15 cellular contexts compared by ENCODE assay signal in the genomic region with DNA sequence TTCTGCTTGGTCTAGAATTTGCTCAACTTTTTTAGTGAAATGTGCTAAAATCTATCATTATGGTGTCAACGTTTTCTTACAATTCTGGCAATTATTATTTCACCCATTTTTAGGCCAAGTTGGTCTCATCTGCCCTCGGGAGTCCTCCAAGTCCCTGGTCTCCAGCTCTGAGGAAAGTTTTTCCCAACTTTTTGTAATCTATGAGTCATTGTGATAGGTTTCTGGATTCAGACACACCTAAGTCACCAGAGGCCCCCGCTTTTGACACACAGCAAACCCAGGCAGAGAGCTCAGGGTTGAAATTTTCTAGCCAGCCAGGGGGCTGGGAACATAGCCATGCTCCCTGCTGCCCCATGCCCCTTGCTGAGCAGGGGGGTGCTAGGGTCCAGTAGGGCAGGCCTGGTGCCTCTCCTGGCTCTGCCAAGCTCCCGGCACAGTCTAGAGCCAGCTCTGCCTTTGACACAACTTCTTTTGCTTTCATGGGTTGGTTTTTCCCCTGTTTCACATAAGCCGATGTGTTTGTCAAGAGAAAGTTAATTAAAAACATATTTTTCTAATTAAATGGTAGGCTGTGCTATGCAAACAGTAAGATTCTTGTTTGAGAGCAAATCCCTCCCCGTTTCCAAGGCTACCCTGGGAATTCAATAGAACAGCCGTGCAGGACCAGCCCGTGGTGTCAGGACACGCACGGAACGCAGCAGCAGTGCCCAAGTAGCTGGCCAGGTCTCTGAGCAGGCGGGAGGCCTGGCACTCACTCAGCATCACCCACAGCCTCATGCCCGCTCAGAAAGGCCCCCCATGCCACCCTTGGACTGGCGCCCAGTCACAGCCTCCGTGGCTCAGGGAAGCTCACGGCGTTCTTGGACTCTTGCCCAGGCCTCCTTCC. TPM values are rescaled to one million over a fixed set of nuclear protein-coding genes. Genes with fewer than 3 reads are reported as not detected.
DNase-seq lines count a peak whose midpoint lies in the region; ATAC-seq, FAIRE-seq and TF ChIP-seq lines count a peak whose summit lies in the region.
"Had no signal": no experiment of that assay in that cellular context is flagged by ENCODE, and none has a peak within 500 bp of the region (broad histone marks: within the 10 kb centered on the region; RNA-seq: fewer than 3 reads in every experiment).

No MANE protein-coding gene starts in this region.

- peaks cover 63% of the 10 kb centered on the region for H3K27me3 Mint-ChIP-seq in Calu3 (ENCODE audit: unreplicated experiment)

- CTCF ChIA-PET in Calu3 (lab: Charles Lee) = interaction anchor here (0.9 kb wide), 1 partner anchor 11 kb away, joined by 3 read pairs; no protein-coding TSS in a partner anchor
- CTCF ChIA-PET in PC-3 (lab: Charles Lee) = no interaction called here

- no peak for ATAC-seq in PC-3
- ATAC-seq in pancreas = peak; percentile 62 to 88 (median 80)
- ATAC-seq in GM18858 (IDR thresholded peaks at IDR 0.05; ENCODE audit: unreplicated experiment) = no peak
- ATAC-seq: activated T-cell treated with anti-CD3 and anti-CD28 coated beads, Interleukin-2, amount 50 U/mL, for 4 hours; naive thymus-derived CD8-positive, alpha-beta T cell had no signal

- H3F3A ChIP-seq in PC-3 (ENCODE audit: low read length, unreplicated experiment) = no peaks in the 10 kb centered on the region

- DNase-seq in Calu3 = peak; percentile 24
- DNase-seq in PC-3 = peak; percentile 22
- DNase-seq in fibroblast of peridontal ligament (ENCODE audit: extremely low read depth) = peak; percentile 95
- DNase-seq in pancreas = peak in 5 of 6 donors; percentile 68 to 87 (median 72)
- DNase-seq in stimulated activated naive CD4-positive, alpha-beta T cell (lab: John Stamatoyannopoulos, UW) = no peak
- DNase-seq in RKO (ENCODE audit: low spot score) = no peak
- no peak for DNase-seq in lower leg skin (ENCODE audit: low spot score in 2 of 2)
- DNase-seq: activated T-cell treated with anti-CD3 and anti-CD28 coated beads, Interleukin-2, amount 50 U/mL, for 4 hours; Caco-2; cerebellar nuclear complex; naive thymus-derived CD8-positive, alpha-beta T cell; stimulated activated CD4-positive, alpha-beta T cell treated with anti-CD3 and anti-CD28 coated beads, Interleukin-4, amount 100 ng/mL, for 4 hours; transverse colon had no signal

- no peaks in the 10 kb centered on the region for H3K79me2 ChIP-seq in PC-3 (ENCODE audit: low read length)

- intact Hi-C loops in Calu3 (cut with micrococcal nuclease; ENCODE audit: unreplicated experiment) (no loop called here), PC-3 (cut with micrococcal nuclease) (no loop called here), pancreas (cut with DNase I) (no loop called here), lower leg skin (cut with DNase I; ENCODE audit: low total_unique reads) (no loop called here)

- no peak for FAIRE-seq in pancreas (lab: Jason Lieb, UNC)
- FAIRE-seq: TTC549 had no signal

- H3K36me3 Mint-ChIP-seq in Calu3 (ENCODE audit: insufficient read depth, unreplicated experiment) = no peaks in the 10 kb centered on the region

- H3K4me2 ChIP-seq in PC-3 (ENCODE audit: low read length) = peak overlapping the region; percentile 20; the same call in 1 of the 2 replicates

- H3K4me3 ChIP-seq in PC-3 (ENCODE audit: low read length) = no peak overlapping the region
- H3K4me3 ChIP-seq in pancreas = no peak overlapping the region
- H3K4me3 ChIP-seq in lower leg skin (ENCODE audit: low read depth, poor library complexity, severe bottlenecking) = no peak overlapping the region
- H3K4me3 ChIP-seq: transverse colon had no signal

- POLR2A ChIA-PET in PC-3 (lab: Charles Lee; ENCODE audit: unreplicated experiment) = no interaction called here

- no peaks in the 10 kb centered on the region for H4K20me1 ChIP-seq in PC-3 (ENCODE audit: low read length)

- H3K27ac Mint-ChIP-seq in Calu3 (ENCODE audit: unreplicated experiment) = no peak overlapping the region

- no peaks in the 10 kb centered on the region for H3K4me1 Mint-ChIP-seq in Calu3 (ENCODE audit: low read depth, unreplicated experiment)

- no peak overlapping the region for H3K9ac ChIP-seq in PC-3 (ENCODE audit: low read length)

- WGBS in pancreas, 2 donors = 27% methylated on average over 17 of the region's 17 CpGs
- 23 to 29% methylated on average over 17 of the region's 17 CpGs for WGBS in lower leg skin, 2 donors

- H3K9me3 ChIP-seq in PC-3 (ENCODE audit: low read length) = no peaks in the 10 kb centered on the region
- no peaks in the 10 kb centered on the region for H3K9me3 ChIP-seq in pancreas
- H3K9me3 ChIP-seq: Caco-2, transverse colon had no signal

- TF ChIP-seq CTCF in Calu3 (IDR thresholded peaks at IDR 0.05; ENCODE audit: unreplicated experiment) = no peak
- no peak for TF ChIP-seq CTCF in PC-3 (conservative IDR thresholded peaks at IDR 0.05; ENCODE audit: low read depth, low read length)
- no peak for TF ChIP-seq CTCF in pancreas (IDR thresholded peaks at IDR 0.05)
- TF ChIP-seq CTCF in lower leg skin (IDR thresholded peaks at IDR 0.05) = no peak

- no peak overlapping the region for H3K4me3 Mint-ChIP-seq in Calu3 (ENCODE audit: low read depth, unreplicated experiment)
- H3K4me3 Mint-ChIP-seq: activated T-cell treated with anti-CD3 and anti-CD28 coated beads, Interleukin-2, amount 50 U/mL, for 4 hours; naive thymus-derived CD8-positive, alpha-beta T cell had no signal

- H2AFZ ChIP-seq in PC-3 (ENCODE audit: low read length) = no peak overlapping the region

- TF ChIP-seq POLR2A in lower leg skin (IDR thresholded peaks at IDR 0.05) = no peak

- H3K4me1 ChIP-seq in PC-3 (ENCODE audit: insufficient read depth, low read length) (peaks cover 5% of the 10 kb centered on the region), pancreas (no peaks in the 10 kb centered on the region)
- H3K4me1 ChIP-seq: Caco-2, transverse colon had no signal

- H3K36me3 ChIP-seq in PC-3 (ENCODE audit: low read depth, low read length) (no peaks in the 10 kb centered on the region), pancreas (no peaks in the 10 kb centered on the region)
- H3K36me3 ChIP-seq: transverse colon had no signal

- H3K27me3 ChIP-seq in PC-3 (ENCODE audit: low read length) (peaks cover 8% of the 10 kb centered on the region; the same call in 1 of the 2 replicates), pancreas (no peaks in the 10 kb centered on the region)

- H3K9me2 ChIP-seq in PC-3 (replicated peaks; ENCODE audit: low read length) = no peaks in the 10 kb centered on the region

- H3K9me3 Mint-ChIP-seq in Calu3 (ENCODE audit: low read depth, unreplicated experiment) = no peaks in the 10 kb centered on the region

- BruUV-seq in Calu3 (replicated peaks; lab: Mats Ljungman, UMichigan) (no TSS peak), PC-3 (replicated peaks; lab: Mats Ljungman, UMichigan) (no TSS peak)

- H3K27ac ChIP-seq in PC-3 (ENCODE audit: low read length) = no peak overlapping the region
- H3K27ac ChIP-seq in pancreas = peak overlapping the region; percentile 22 to 60 (median 36)
- H3K27ac ChIP-seq: transverse colon had no signal

RNA-seq across cellular contexts. Expression of a gene that starts 25.5 kb away (rescaled TPM):
- total RNA-seq in Calu3 (2022) = 0.76 and 0.86 TPM in 2 replicates
- 0.40 and 0.66 TPM in 2 replicates for total RNA-seq in PC-3 (2014; rRNA removed)
- 10 to 100 TPM in 2 of 6 donors, 1 to 10 TPM in 4; 6.6 to 19.2 (median 9.6) TPM for total RNA-seq in pancreas
- 10 to 100 TPM; 12.9 to 13.2 TPM for polyA plus RNA-seq in pancreas
- total RNA-seq in lower leg skin = 10 to 100 TPM in 3 of 4 donors, 1 to 10 TPM in 1; 9.0 to 18.4 (median 17.1) TPM
- total RNA-seq: Caco-2 had no signal

Comparison
In these comparisons a context has a peak if more than half of its experiments do, and no peak if none do; other contexts are left out.
1. DNase-seq: peak in Calu3 (single experiment), PC-3 (single experiment), fibroblast of peridontal ligament (single experiment) and pancreas (5 of 6); none in stimulated activated naive CD4-positive, alpha-beta T cell (0 of 6), RKO (single experiment) and lower leg skin (0 of 2).
2. ATAC-seq: peak in pancreas (4 of 4); none in PC-3 (single experiment) and GM18858 (single experiment).